In genomic region chr1:243924188-243924587, GRCh38 we compare ENCODE assay signal across 11 cellular contexts.
DNase-seq lines count a peak whose midpoint lies in the region; ATAC-seq and TF ChIP-seq lines count a peak whose summit lies in the region.
"Had no signal": no experiment of that assay in that cellular context is flagged by ENCODE, and none has a peak within 500 bp of the region (broad histone marks: within the 10 kb centered on the region; RNA-seq: fewer than 3 reads in every experiment).

No MANE protein-coding gene starts in this region.

- H4K20me1 ChIP-seq in PC-9 (ENCODE audit: insufficient read depth) = no peaks in the 10 kb centered on the region

- no peaks in the 10 kb centered on the region for H3K79me2 ChIP-seq in PC-9 (ENCODE audit: low read depth)

- H3K4me2 ChIP-seq in PC-9 = peak overlapping the region; percentile 74

- no peak for TF ChIP-seq CTCF in PC-9 (conservative IDR thresholded peaks at IDR 0.05)

- H2AFZ ChIP-seq in PC-9 = peak overlapping the region; percentile 54; the same call in 1 of the 2 replicates

- DNase-seq in GM03348 (ENCODE audit: low spot score) = peak; percentile 76
- DNase-seq in PC-9 = peak; percentile 72 to 99
- DNase-seq in epithelial cell of prostate (ENCODE audit: low read depth, low spot score) = no peak
- DNase-seq in renal cortical epithelial cell (ENCODE audit: low read depth) = peak; percentile 31
- DNase-seq in NCI-H345 treated with DMSO at 0.1 percent for 48 hours (lab: John Stamatoyannopoulos, UW; ENCODE audit: unreplicated experiment) = no peak
- DNase-seq: NCI-H2081 treated with DMSO at 0.1 percent for 48 hours, retina had no signal

- no peaks in the 10 kb centered on the region for H3K9me3 ChIP-seq in PC-9 (ENCODE audit: insufficient read depth, low read depth)

- POLR2A ChIA-PET in PC-9 (lab: Charles Lee; ENCODE audit: unreplicated experiment) = interaction anchor here (0.5 to 1.1 kb wide), 5 partner anchors 74 to 409 kb away, joined by 3 to 12 read pairs (median 7); partner anchors contain the start of gene AKT3

- intact Hi-C loops in PC-9 (cut with micrococcal nuclease; ENCODE audit: unreplicated experiment) = loop anchor here (1.0 to 10.0 kb wide), 2 partner anchors 124 to 209 kb away; no protein-coding TSS in a partner anchor

- no TSS peak for BruUV-seq in PC-9 (replicated peaks; lab: Mats Ljungman, UMichigan)

- H3F3A ChIP-seq in PC-9 (ENCODE audit: insufficient read depth, low read depth) = peaks cover 49% of the 10 kb centered on the region

- H3K9me2 ChIP-seq in PC-9 (ENCODE audit: insufficient read depth) = no peaks in the 10 kb centered on the region

- no peaks in the 10 kb centered on the region for H3K27me3 ChIP-seq in PC-9 (ENCODE audit: insufficient read depth, low read depth)

- H3K4me1 ChIP-seq in PC-9 (replicated peaks; ENCODE audit: insufficient read depth) = peaks cover 72% of the 10 kb centered on the region

- CTCF ChIA-PET in PC-9 (lab: Charles Lee) = interaction anchor here (0.6 kb wide), 1 partner anchor 80 kb away, joined by 3 read pairs; no protein-coding TSS in a partner anchor

- no peak for ATAC-seq in GM18519 (IDR thresholded peaks at IDR 0.05; ENCODE audit: low FRiP score, unreplicated experiment)
- no peak for ATAC-seq in GM21515 (IDR thresholded peaks at IDR 0.05; ENCODE audit: unreplicated experiment)
- ATAC-seq: GM12878, HCT116 had no signal

- peak overlapping the region; percentile 97 for H3K27ac ChIP-seq in PC-9
- peak overlapping the region; percentile 50 for H3K27ac ChIP-seq in epithelial cell of prostate

- H3K36me3 ChIP-seq in PC-9 (ENCODE audit: low read depth) = 0 out of 2 replicates have a peak, but pooled peaks cover 3% of the 10 kb centered on the region

- peak overlapping the region; percentile 32; the same call in 1 of the 2 replicates for H3K4me3 ChIP-seq in PC-9
- H3K4me3 ChIP-seq: GM12878 had no signal

Comparison
In these comparisons a context has a peak if more than half of its experiments do, and no peak if none do; other contexts are left out.
1. DNase-seq: peak in GM03348 (single experiment), PC-9 (2 of 2) and renal cortical epithelial cell (single experiment); none in epithelial cell of prostate (single experiment) and NCI-H345 treated with DMSO at 0.1 percent for 48 hours (single experiment).